26 cellular contexts compared by ENCODE assay signal in genomic region chr5:143952809-143953208, GRCh38.
"Had no signal": no experiment of that assay in that cellular context is flagged by ENCODE, and none has a peak within 500 bp of the region (broad histone marks: within the 10 kb centered on the region; RNA-seq: fewer than 3 reads in every experiment).

No MANE protein-coding gene starts in this region.

- H3K4me3 ChIP-seq: colonic mucosa, coronary artery, dorsolateral prefrontal cortex, esophagus muscularis mucosa, esophagus squamous epithelium, gastrocnemius medialis, gastroesophageal sphincter, heart left ventricle, heart right ventricle had no signal

- H3K27me3 ChIP-seq: colonic mucosa, esophagus muscularis mucosa, esophagus squamous epithelium, foreskin keratinocyte, gastrocnemius medialis, gastroesophageal sphincter, heart left ventricle, heart right ventricle had no signal

- H3K4me1 ChIP-seq: colonic mucosa, esophagus squamous epithelium, foreskin keratinocyte, gastrocnemius medialis, gastroesophageal sphincter had no signal

- H3K27ac ChIP-seq: colonic mucosa, coronary artery, dorsolateral prefrontal cortex, epithelial cell of prostate, esophagus muscularis mucosa, esophagus squamous epithelium, foreskin keratinocyte, gastrocnemius medialis, gastroesophageal sphincter, heart left ventricle, heart right ventricle had no signal

- DNase-seq: colonic mucosa; cortex of kidney; dorsolateral prefrontal cortex; effector CD4-positive, alpha-beta T cell; effector CD8-positive, alpha-beta T cell; effector memory CD4-positive, alpha-beta T cell; effector memory CD8-positive, alpha-beta T cell; endodermal cell; erythroblast; esophagus squamous epithelium; foreskin fibroblast; foreskin keratinocyte; foreskin melanocyte; gastrocnemius medialis; glutamatergic neuron; head of caudate nucleus; heart left ventricle; heart right ventricle had no signal

- FAIRE-seq: colon, endometrium, frontal cortex had no signal

- H3K9me3 ChIP-seq: colonic mucosa, esophagus squamous epithelium, gastrocnemius medialis, gastroesophageal sphincter had no signal

- H3K4me1 Mint-ChIP-seq: endodermal cell had no signal

- H3K27ac Mint-ChIP-seq: dendritic cell treated with granulocyte-macrophage colony-stimulating factor and Interleukin-4, amounts not matched to agents 40 ng/mL and 50 ng/mL, for 4 days; effector memory CD8-positive, alpha-beta T cell; endodermal cell had no signal

- H3K4me3 Mint-ChIP-seq: dendritic cell treated with granulocyte-macrophage colony-stimulating factor and Interleukin-4, amounts not matched to agents 40 ng/mL and 50 ng/mL, for 4 days; effector memory CD8-positive, alpha-beta T cell; endodermal cell had no signal

- H3K9me3 Mint-ChIP-seq: endodermal cell had no signal

- H3K36me3 ChIP-seq: colonic mucosa, esophagus muscularis mucosa, esophagus squamous epithelium, gastrocnemius medialis, gastroesophageal sphincter, heart left ventricle, heart right ventricle had no signal
